In genomic region chr15:73564255-73564654, GRCh38 we compare ENCODE assay signal across 9 cellular contexts.
DNase-seq lines count a peak whose midpoint lies in the region; ATAC-seq and TF ChIP-seq lines count a peak whose summit lies in the region.
"Had no signal": no experiment of that assay in that cellular context is flagged by ENCODE, and none has a peak within 500 bp of the region (broad histone marks: within the 10 kb centered on the region; RNA-seq: fewer than 3 reads in every experiment).

No MANE protein-coding gene starts in this region.

- no peak overlapping the region for H3K9ac ChIP-seq in neural progenitor cell

- no peak overlapping the region for H3K4me2 ChIP-seq in neural progenitor cell

- H4K20me1 ChIP-seq in neural progenitor cell (ENCODE audit: low read depth): peaks cover 24% of the 10 kb centered on the region

- H3K79me2 ChIP-seq in neural progenitor cell (ENCODE audit: low read depth): peaks cover 4% of the 10 kb centered on the region

- no peak for ATAC-seq in gastroesophageal sphincter

- H3K36me3 ChIP-seq in neural progenitor cell (peaks cover 8% of the 10 kb centered on the region), gastroesophageal sphincter (peaks cover 5 to 93% of the 10 kb centered on the region in 2 donors), transverse colon (peaks cover 0 to 26% (median 11%) of the 10 kb centered on the region in 4 donors)

- DNase-seq in GF-D8 (lab: John Stamatoyannopoulos, UW) (peak; percentile 66), NOMO-1 (lab: John Stamatoyannopoulos, UW; ENCODE audit: unreplicated experiment in 2 of 2) (peak; percentile 40 to 67), cardiac fibroblast (ENCODE audit: low read depth in 2 of 2) (peak; percentile 49 to 80), neural progenitor cell (ENCODE audit: low spot score) (peak; percentile 12), lower leg skin (ENCODE audit: low spot score in 2 of 2) (no peak), transverse colon (no peak)
- no peak for DNase-seq in stimulated activated CD8-positive, alpha-beta memory T cell treated with anti-CD3 and anti-CD28 coated beads, Interleukin-4, amount 100 ng/mL, for 48 hours

- no peak overlapping the region for H2AFZ ChIP-seq in neural progenitor cell (replicated peaks)

- no peak for TF ChIP-seq POLR2A in gastroesophageal sphincter (IDR thresholded peaks at IDR 0.05)
- TF ChIP-seq POLR2A in lower leg skin (IDR thresholded peaks at IDR 0.05): no peak
- TF ChIP-seq POLR2A in transverse colon (IDR thresholded peaks at IDR 0.05): no peak

- H3K9me3 Mint-ChIP-seq in neural progenitor cell: no peaks in the 10 kb centered on the region

- H3K4me1 Mint-ChIP-seq in neural progenitor cell: peaks cover 16% of the 10 kb centered on the region

- WGBS in gastroesophageal sphincter (ENCODE audit: low coverage in 1 of 2), 2 donors: 12 to 31% methylated on average over 3 of the region's 6 CpGs
- WGBS in lower leg skin, 2 donors: 34 to 43% methylated on average over 6 of the region's 6 CpGs
- WGBS in transverse colon (ENCODE audit: low coverage in 1 of 2), 2 donors: 53 to 63% methylated on average over 5 to 6 of the region's 6 CpGs

- H3K27me3 Mint-ChIP-seq in neural progenitor cell (ENCODE audit: insufficient read depth, low read depth): peaks cover 4% of the 10 kb centered on the region
- H3K27me3 Mint-ChIP-seq: progenitor cell of endocrine pancreas had no signal

- peaks cover 12% of the 10 kb centered on the region for H3K36me3 Mint-ChIP-seq in neural progenitor cell

- no peaks in the 10 kb centered on the region for H3K9me3 ChIP-seq in neural progenitor cell (ENCODE audit: low read depth)
- H3K9me3 ChIP-seq in gastroesophageal sphincter: no peaks in the 10 kb centered on the region
- no peaks in the 10 kb centered on the region for H3K9me3 ChIP-seq in transverse colon

- no peaks in the 10 kb centered on the region for H3F3A ChIP-seq in neural progenitor cell (ENCODE audit: low read depth)

- no peak overlapping the region for H3K4me3 ChIP-seq in cardiac fibroblast (replicated peaks in 1 of 2; ENCODE audit: low read depth in 2 of 2, low read length in 2 of 2)
- H3K4me3 ChIP-seq in neural progenitor cell: no peak overlapping the region
- no peak overlapping the region for H3K4me3 ChIP-seq in gastroesophageal sphincter
- H3K4me3 ChIP-seq in lower leg skin (ENCODE audit: low read depth, poor library complexity, severe bottlenecking): no peak overlapping the region
- H3K4me3 ChIP-seq in transverse colon: no peak overlapping the region

- H3K4me1 ChIP-seq in neural progenitor cell: no peaks in the 10 kb centered on the region
- peaks cover 0 to 54% (median 0%) of the 10 kb centered on the region in 3 donors for H3K4me1 ChIP-seq in gastroesophageal sphincter
- H3K4me1 ChIP-seq in transverse colon: peaks cover 0 to 5% (median 0%) of the 10 kb centered on the region in 4 donors

- H3K27me3 ChIP-seq in neural progenitor cell (no peaks in the 10 kb centered on the region), gastroesophageal sphincter (no peaks in the 10 kb centered on the region), transverse colon (no peaks in the 10 kb centered on the region)

- intact Hi-C loops in lower leg skin (cut with DNase I; ENCODE audit: low total_unique reads): loop anchor here (5.0 kb wide), 2 partner anchors 78 to 133 kb away; no protein-coding TSS in a partner anchor
- intact Hi-C loops in transverse colon (cut with DNase I; ENCODE audit: low total_unique reads): loop anchor here (10.0 kb wide), 1 partner anchor 131 kb away; no protein-coding TSS in a partner anchor

- no peak overlapping the region for H3K4me3 Mint-ChIP-seq in neural progenitor cell

- no peak overlapping the region for H3K27ac ChIP-seq in neural progenitor cell
- peak overlapping the region in 1 of 4 donors; percentile 55 for H3K27ac ChIP-seq in gastroesophageal sphincter
- no peak overlapping the region for H3K27ac ChIP-seq in transverse colon

- no peak for TF ChIP-seq EP300 in gastroesophageal sphincter (IDR thresholded peaks at IDR 0.05)
- TF ChIP-seq EP300 in transverse colon (IDR thresholded peaks at IDR 0.05; ENCODE audit: low read depth): no peak

- H3K27ac Mint-ChIP-seq in neural progenitor cell: no peak overlapping the region
- H3K27ac Mint-ChIP-seq: progenitor cell of endocrine pancreas had no signal

- in situ Hi-C loops in transverse colon (cut with MboI; ENCODE audit: low pct_ligation_motif_present in 1 of 4, low pct_unique_long_range_greater_than_20kb in 1 of 4, low sequenced_read_pairs in 3 of 4): loop anchor here in 3 of 4 donors (5.0 to 25.0 kb wide), 3 partner anchors 71 to 148 kb away; partner anchors contain the start of gene NPTN (in 1 of the 3)

- TF ChIP-seq CTCF in cardiac fibroblast (IDR thresholded peaks at IDR 0.05; ENCODE audit: low read depth, low read length): peak; percentile 6
- TF ChIP-seq CTCF in neural progenitor cell (IDR thresholded peaks at IDR 0.05): no peak
- peak in 2 of 4 experiments; percentile 28 to 31 for TF ChIP-seq CTCF in gastroesophageal sphincter (IDR thresholded peaks at IDR 0.05)
- no peak for TF ChIP-seq CTCF in lower leg skin (IDR thresholded peaks at IDR 0.05)
- TF ChIP-seq CTCF in transverse colon (IDR thresholded peaks at IDR 0.05): no peak

Comparison
In these comparisons a context has a peak if more than half of its experiments do, and no peak if none do; other contexts are left out.
1. DNase-seq: peak in GF-D8 (single experiment), NOMO-1 (2 of 2), cardiac fibroblast (2 of 2) and neural progenitor cell (single experiment); none in stimulated activated CD8-positive, alpha-beta memory T cell treated with anti-CD3 and anti-CD28 coated beads, Interleukin-4, amount 100 ng/mL, for 48 hours (single experiment), lower leg skin (0 of 2) and transverse colon (single experiment).